8 cellular contexts compared by ENCODE assay signal in genomic region chr5:177071671-177072385, GRCh38. TPM values are rescaled to one million over a fixed set of nuclear protein-coding genes. Genes with fewer than 3 reads are reported as not detected.
DNase-seq lines count a peak whose midpoint lies in the region; ATAC-seq, FAIRE-seq and TF ChIP-seq lines count a peak whose summit lies in the region.

No MANE protein-coding gene starts in this region.

- peaks cover 13% of the 10 kb centered on the region for H3K4me1 Mint-ChIP-seq in brain
- peaks cover 3 to 6% of the 10 kb centered on the region in 2 donors for H3K4me1 Mint-ChIP-seq in immature natural killer cell

- H3K9me3 Mint-ChIP-seq in brain, result no peaks in the 10 kb centered on the region
- H3K9me3 Mint-ChIP-seq in immature natural killer cell, result no peaks in the 10 kb centered on the region

- H3K4me3 Mint-ChIP-seq in brain (peak overlapping the region in 3 of 5 experiments; percentile 4 to 19 (median 12)), immature natural killer cell (no peak overlapping the region)

- no peaks in the 10 kb centered on the region for H3K27me3 Mint-ChIP-seq in brain
- no peaks in the 10 kb centered on the region for H3K27me3 Mint-ChIP-seq in immature natural killer cell (ENCODE audit: low read depth in 3 of 3)

- FAIRE-seq in G401.6 (lab: Jason Lieb, UNC) (peak; percentile 94), TTC549 (lab: Jason Lieb, UNC) (peak; percentile 77)

- peak overlapping the region; percentile 30 to 88 (median 81) for H3K27ac Mint-ChIP-seq in brain
- peak overlapping the region in 1 of 6 donors; percentile 37 for H3K27ac Mint-ChIP-seq in immature natural killer cell

- TF ChIP-seq CTCF in brain (conservative IDR thresholded peaks at IDR 0.05), result peak; percentile 76 to 82

- ATAC-seq in HG02623 (IDR thresholded peaks at IDR 0.05; ENCODE audit: unreplicated experiment) (peak; percentile 61), HG03457 (IDR thresholded peaks at IDR 0.05; ENCODE audit: unreplicated experiment) (no peak)

- DNase-seq in NCI-H2107 (lab: John Stamatoyannopoulos, UW), result peak; percentile 8
- peak; percentile 36 to 53 (median 44) for DNase-seq in immature natural killer cell
- peak; percentile 79 for DNase-seq in stimulated activated CD4-positive, alpha-beta T cell treated with anti-CD3 and anti-CD28 coated beads, Interleukin-15, amount 100 ng/mL, for 24 hours

- H3K36me3 Mint-ChIP-seq in brain (peaks cover 18% of the 10 kb centered on the region), immature natural killer cell (peaks cover 0 to 12% (median 6%) of the 10 kb centered on the region in 3 donors)

RNA-seq across cellular contexts. Expression of gene FGFR4, which starts 14.9 kb away (rescaled TPM):
- polyA plus RNA-seq in brain (ENCODE audit: insufficient read depth, low read depth, low replicate concordance) (0.36 TPM), immature natural killer cell (not detected)

RNA-seq across cellular contexts. Expression of gene ZNF346, which starts 49.3 kb away (rescaled TPM):
- polyA plus RNA-seq in brain (ENCODE audit: insufficient read depth, low read depth, low replicate concordance), result 16.9 TPM
- polyA plus RNA-seq in immature natural killer cell, result 10 to 100 TPM in 2 of 3 donors, 1 to 10 TPM in 1; 8.8 to 21.5 (median 10.6) TPM

Comparison
In these comparisons a context has a peak if more than half of its experiments do, and no peak if none do; other contexts are left out.
1. DNase-seq: peak in every context shown above with its lines; median percentile 79 in stimulated activated CD4-positive, alpha-beta T cell treated with anti-CD3 and anti-CD28 coated beads, Interleukin-15, amount 100 ng/mL, for 24 hours; 44 in immature natural killer cell; 8 in NCI-H2107.
2. H3K4me3 Mint-ChIP-seq: peak in brain (3 of 5); none in immature natural killer cell (0 of 5).